ENCODE assay signal across 12 cellular contexts in genomic region chr13:29589967-29590366, GRCh38. TPM values are rescaled to one million over a fixed set of nuclear protein-coding genes. Genes with fewer than 3 reads are reported as not detected.
DNase-seq lines count a peak whose midpoint lies in the region; ATAC-seq and TF ChIP-seq lines count a peak whose summit lies in the region.
"Had no signal": no experiment of that assay in that cellular context is flagged by ENCODE, and none has a peak within 500 bp of the region (broad histone marks: within the 10 kb centered on the region; RNA-seq: fewer than 3 reads in every experiment).

No MANE protein-coding gene starts in this region.

- H3K27ac Mint-ChIP-seq in type B pancreatic cell = peak overlapping the region; percentile 43

- no peak for TF ChIP-seq POLR2A in heart left ventricle (IDR thresholded peaks at IDR 0.05)

- intact Hi-C loops in heart left ventricle (cut with DNase I) = loop anchor here in 3 of 10 donors (5.0 to 10.0 kb wide), 2 partner anchors 78 to 525 kb away; no protein-coding TSS in a partner anchor

- H3K4me1 Mint-ChIP-seq in type B pancreatic cell (ENCODE audit: unreplicated experiment) = peaks cover 30% of the 10 kb centered on the region

- WGBS in heart left ventricle, 4 donors = 77 to 87% (median 84%) methylated on average over 6 to 7 of the region's 7 CpGs

- no peaks in the 10 kb centered on the region for H3K36me3 ChIP-seq in cardiac muscle cell
- H3K36me3 ChIP-seq in heart left ventricle = no peaks in the 10 kb centered on the region
- H3K36me3 ChIP-seq: lower lobe of right lung had no signal

- no peaks in the 10 kb centered on the region for H3K27me3 Mint-ChIP-seq in type B pancreatic cell

- in situ Hi-C loops in GM13977 (cut with MboI; ENCODE audit: low pct_unique_long_range_greater_than_20kb, low sequenced_read_pairs, unreplicated experiment) = no loop called here

- H3K36me3 Mint-ChIP-seq in type B pancreatic cell = peaks cover 15% of the 10 kb centered on the region

- no peaks in the 10 kb centered on the region for H3K4me1 ChIP-seq in cardiac muscle cell (ENCODE audit: low read depth)
- H3K4me1 ChIP-seq in heart left ventricle = peaks cover 0 to 31% (median 5%) of the 10 kb centered on the region in 12 donors

- no peak for ATAC-seq in heart left ventricle
- ATAC-seq in HG03095 (IDR thresholded peaks at IDR 0.05; ENCODE audit: unreplicated experiment) = no peak
- ATAC-seq: lower lobe of right lung had no signal

- no peaks in the 10 kb centered on the region for H3K9me3 Mint-ChIP-seq in type B pancreatic cell

- H3K27ac ChIP-seq in cardiac muscle cell (no peak overlapping the region), heart left ventricle (peak overlapping the region in 1 of 12 donors; percentile 58), VCaP (no peak overlapping the region)
- H3K27ac ChIP-seq: lower lobe of right lung had no signal

- H3K9me3 ChIP-seq in cardiac muscle cell (ENCODE audit: low read depth) (no peaks in the 10 kb centered on the region), heart left ventricle (no peaks in the 10 kb centered on the region)
- H3K9me3 ChIP-seq: lower lobe of right lung had no signal

- no peak for DNase-seq in cardiac muscle cell (ENCODE audit: low read depth in 1 of 2, low spot score in 1 of 2)
- DNase-seq in heart left ventricle = no peak
- DNase-seq in fibroblast of the aortic adventitia (ENCODE audit: low read depth) = no peak
- no peak for DNase-seq in type B pancreatic cell (ENCODE audit: extremely low spot score, unreplicated experiment)
- no peak for DNase-seq in GM13977 (ENCODE audit: low spot score)
- no peak for DNase-seq in NOMO-1 (lab: John Stamatoyannopoulos, UW; ENCODE audit: unreplicated experiment in 2 of 2)
- DNase-seq: AML-193, KG1, lower lobe of right lung, NCI-H187 treated with DMSO at 0.1 percent for 48 hours had no signal

- no peaks in the 10 kb centered on the region for H3K27me3 ChIP-seq in cardiac muscle cell
- no peaks in the 10 kb centered on the region for H3K27me3 ChIP-seq in heart left ventricle

- no peak overlapping the region for H3K4me3 Mint-ChIP-seq in type B pancreatic cell

- H3K4me3 ChIP-seq in cardiac muscle cell = no peak overlapping the region
- no peak overlapping the region for H3K4me3 ChIP-seq in heart left ventricle
- no peak overlapping the region for H3K4me3 ChIP-seq in fibroblast of the aortic adventitia (ENCODE audit: low read depth, low read length)
- H3K4me3 ChIP-seq: lower lobe of right lung had no signal

- TF ChIP-seq CTCF in cardiac muscle cell (IDR thresholded peaks at IDR 0.05; ENCODE audit: low read depth, low read length) (peak; percentile 14), heart left ventricle (IDR thresholded peaks at IDR 0.05) (no peak), VCaP (conservative IDR thresholded peaks at IDR 0.05) (0 out of 2 replicates have a peak, but pooled peaks have one; percentile 10), fibroblast of the aortic adventitia (IDR thresholded peaks at IDR 0.05; ENCODE audit: insufficient read depth, low read length) (peak; percentile 9), type B pancreatic cell (conservative IDR thresholded peaks at IDR 0.05) (no peak), GM13977 (IDR thresholded peaks at IDR 0.05; ENCODE audit: extremely low read depth, insufficient read depth, missing control alignments) (no peak)

RNA-seq across cellular contexts. Expression of gene SLC7A1, which starts 5.5 kb away (rescaled TPM):
- total RNA-seq in cardiac muscle cell = 13.6 and 15.7 TPM in 2 replicates
- polyA plus RNA-seq in cardiac muscle cell = 6.0 and 8.8 TPM in 2 replicates
- total RNA-seq in heart left ventricle = 10 to 100 TPM in 8 of 9 donors, 1 to 10 TPM in 1; 8.3 to 66.7 (median 14.3) TPM
- polyA plus RNA-seq in heart left ventricle = 10 to 100 TPM in 1 of 2 donors, 1 to 10 TPM in 1; 3.5 to 50.4 TPM
- 3.8 and 33.1 TPM in 2 replicates for total RNA-seq in fibroblast of the aortic adventitia (ENCODE audit: low replicate concordance)
- total RNA-seq in type B pancreatic cell (ENCODE audit: low replicate concordance) = 38.3 and 42.1 TPM in 2 replicates

Comparison
In these comparisons a context has a peak if more than half of its experiments do, and no peak if none do; other contexts are left out.
1. CTCF ChIP-seq: peak in cardiac muscle cell (single experiment), VCaP (single experiment) and fibroblast of the aortic adventitia (single experiment); none in heart left ventricle (0 of 12), type B pancreatic cell (single experiment) and GM13977 (single experiment).